In genomic region chr7:130733866-130734524, GRCh38 we compare ENCODE assay signal across 8 cellular contexts. TPM values are rescaled to one million over a fixed set of nuclear protein-coding genes. Genes with fewer than 3 reads are reported as not detected.
DNase-seq lines count a peak whose midpoint lies in the region; ATAC-seq and TF ChIP-seq lines count a peak whose summit lies in the region.

Gene KLF14, minus strand, starts transcription at chr7:130734207. Its CDS starts 174 bp downstream, at chr7:130734033.

- no peak for TF ChIP-seq CTCF in OCI-LY7 (conservative IDR thresholded peaks at IDR 0.05; ENCODE audit: low read length)

- no peak within 1 kb of the TSS for H3K27ac Mint-ChIP-seq in activated naive CD8-positive, alpha-beta T cell treated with anti-CD3 and anti-CD28 coated beads, Interleukin-2, amount 50 U/mL, for 24 hours

- H3K79me2 ChIP-seq in OCI-LY7 (ENCODE audit: insufficient read depth, low read depth, low read length), result no peaks in the 10 kb centered on the region

- H3K9me3 ChIP-seq in OCI-LY7 (ENCODE audit: low read length), result no peaks in the 10 kb centered on the region

- H3K4me3 ChIP-seq in OCI-LY7 (ENCODE audit: low read depth, low read length, poor library complexity, severe bottlenecking), result peak within 1 kb of the TSS; percentile 62

- peaks cover 81% of the 10 kb centered on the region for H3K27me3 Mint-ChIP-seq in activated naive CD8-positive, alpha-beta T cell treated with anti-CD3 and anti-CD28 coated beads, Interleukin-2, amount 50 U/mL, for 24 hours

- POLR2A ChIA-PET in OCI-LY7 (lab: Charles Lee), result no interaction called here

- TF ChIP-seq POLR2A in GM18505 (IDR thresholded peaks at IDR 0.05; ENCODE audit: borderline replicate concordance, extremely low read depth, insufficient read depth, insufficient read length), result no peak

- H2AFZ ChIP-seq in OCI-LY7 (ENCODE audit: low read length), result peak within 1 kb of the TSS; percentile 42; the same call in 1 of the 2 replicates

- H3K4me2 ChIP-seq in OCI-LY7 (ENCODE audit: low read length), result peak within 1 kb of the TSS; percentile 86

- peak within 1 kb of the TSS; percentile 82 for H3K4me3 Mint-ChIP-seq in activated naive CD8-positive, alpha-beta T cell treated with anti-CD3 and anti-CD28 coated beads, Interleukin-2, amount 50 U/mL, for 24 hours

- H3K36me3 ChIP-seq in OCI-LY7 (ENCODE audit: insufficient read depth, low read length), result no peaks in the 10 kb centered on the region

- no peak for DNase-seq in activated CD4-positive, CD25-positive, alpha-beta regulatory T cell (lab: John Stamatoyannopoulos, UW)
- DNase-seq in OCI-LY7 (ENCODE audit: low spot score), result no peak
- DNase-seq in activated naive CD8-positive, alpha-beta T cell treated with anti-CD3 and anti-CD28 coated beads, Interleukin-2, amount 50 U/mL, for 24 hours, result peak; percentile 35
- DNase-seq in iPS-NIHi7 (ENCODE audit: extremely low spot score), result peak; percentile 62
- DNase-seq in stimulated activated CD4-positive, alpha-beta T cell treated with anti-CD3 and anti-CD28 coated beads, Interleukin-4, amount 100 ng/mL, for 4 hours, result peak; percentile 39 to 62
- DNase-seq in dedifferentiated amniotic fluid mesenchymal stem cell (ENCODE audit: extremely low spot score), result no peak

- H4K20me1 ChIP-seq in OCI-LY7 (ENCODE audit: insufficient read depth, low read length), result no peaks in the 10 kb centered on the region; the same call in 1 of the 2 replicates

- peaks cover 16% of the 10 kb centered on the region for H3K4me1 Mint-ChIP-seq in activated naive CD8-positive, alpha-beta T cell treated with anti-CD3 and anti-CD28 coated beads, Interleukin-2, amount 50 U/mL, for 24 hours

- ATAC-seq in activated CD4-positive, CD25-positive, alpha-beta regulatory T cell treated with anti-CD3 and anti-CD28 coated beads, Interleukin-2, amount 50 U/mL, for 24 hours, result peak; percentile 59 to 70
- peak; percentile 24 for ATAC-seq in activated naive CD8-positive, alpha-beta T cell treated with anti-CD3 and anti-CD28 coated beads, Interleukin-2, amount 50 U/mL, for 24 hours
- no peak for ATAC-seq in GM18505 (IDR thresholded peaks at IDR 0.05; ENCODE audit: unreplicated experiment)

- H3K4me1 ChIP-seq in OCI-LY7 (ENCODE audit: insufficient read depth, low read length, poor library complexity, severe bottlenecking), result no peaks in the 10 kb centered on the region

- no peaks in the 10 kb centered on the region for H3K9me2 ChIP-seq in OCI-LY7 (ENCODE audit: insufficient read depth, low read length)

- intact Hi-C loops in OCI-LY7 (cut with micrococcal nuclease; ENCODE audit: unreplicated experiment), result no loop called here

- no peaks in the 10 kb centered on the region for H3K9me3 Mint-ChIP-seq in activated naive CD8-positive, alpha-beta T cell treated with anti-CD3 and anti-CD28 coated beads, Interleukin-2, amount 50 U/mL, for 24 hours

- CTCF ChIA-PET in OCI-LY7 (lab: Charles Lee; ENCODE audit: unreplicated experiment), result no interaction called here

- no TSS peak for BruUV-seq in OCI-LY7 (replicated peaks; lab: Mats Ljungman, UMichigan)

- H3K27ac ChIP-seq in OCI-LY7 (ENCODE audit: low read depth, low read length, poor library complexity, severe bottlenecking), result no peak within 1 kb of the TSS

- peaks cover 14% of the 10 kb centered on the region for H3K36me3 Mint-ChIP-seq in activated naive CD8-positive, alpha-beta T cell treated with anti-CD3 and anti-CD28 coated beads, Interleukin-2, amount 50 U/mL, for 24 hours (ENCODE audit: low read depth)

RNA-seq across cellular contexts. Expression of gene KLF14, which starts in this region (rescaled TPM):
- not detected in 2 replicates for total RNA-seq in OCI-LY7 (2014; rRNA removed; shearing (Covaris generic))
- not detected in 2 replicates for total RNA-seq in OCI-LY7 (2022)

Comparison
In these comparisons a context has a peak if more than half of its experiments do, and no peak if none do; other contexts are left out.
1. DNase-seq: peak in activated naive CD8-positive, alpha-beta T cell treated with anti-CD3 and anti-CD28 coated beads, Interleukin-2, amount 50 U/mL, for 24 hours (single experiment), iPS-NIHi7 (single experiment) and stimulated activated CD4-positive, alpha-beta T cell treated with anti-CD3 and anti-CD28 coated beads, Interleukin-4, amount 100 ng/mL, for 4 hours (2 of 2); none in activated CD4-positive, CD25-positive, alpha-beta regulatory T cell (0 of 4), OCI-LY7 (single experiment) and dedifferentiated amniotic fluid mesenchymal stem cell (single experiment).